In genomic region chr7:132318338-132319318, GRCh38 we compare ENCODE assay signal across 8 cellular contexts.
DNase-seq lines count a peak whose midpoint lies in the region; ATAC-seq lines count a peak whose summit lies in the region.

No MANE protein-coding gene starts in this region.

- CTCF ChIA-PET in activated CD4-positive, alpha-beta T cell treated with anti-CD3 and anti-CD28 coated beads for 36 hours (lab: Charles Lee) = interaction anchor here (0.6 to 3.3 kb wide), 17 partner anchors 8 to 1823 kb away, joined by 3 to 24 read pairs (median 3); no protein-coding TSS in a partner anchor

- peaks cover 35% of the 10 kb centered on the region for H3K27me3 Mint-ChIP-seq in activated CD4-positive, alpha-beta T cell treated with anti-CD3 and anti-CD28 coated beads for 36 hours

- peak overlapping the region; percentile 17 for H3K4me3 Mint-ChIP-seq in activated CD4-positive, alpha-beta T cell treated with anti-CD3 and anti-CD28 coated beads for 36 hours

- H3K9me3 Mint-ChIP-seq in activated CD4-positive, alpha-beta T cell treated with anti-CD3 and anti-CD28 coated beads for 36 hours (ENCODE audit: low read depth) = peaks cover 7% of the 10 kb centered on the region

- peak; percentile 50 to 64 for DNase-seq in AML-193 (lab: John Stamatoyannopoulos, UW)
- DNase-seq in NCI-H526 (lab: John Stamatoyannopoulos, UW) = peak; percentile 62 to 88
- peak; percentile 88 for DNase-seq in activated CD4-positive, alpha-beta T cell treated with anti-CD3 and anti-CD28 coated beads for 36 hours
- DNase-seq in cerebellum (ENCODE audit: low spot score) = peak; percentile 83
- peak; percentile 82 for DNase-seq in kidney tubule cell (ENCODE audit: low spot score)
- DNase-seq in stimulated activated CD4-positive, alpha-beta T cell treated with anti-CD3 and anti-CD28 coated beads, Interleukin-4, amount 100 ng/mL, for 1 hour = peak; percentile 79

- H3K36me3 Mint-ChIP-seq in activated CD4-positive, alpha-beta T cell treated with anti-CD3 and anti-CD28 coated beads for 36 hours (ENCODE audit: low read depth) = no peaks in the 10 kb centered on the region

- POLR2A ChIA-PET in activated CD4-positive, alpha-beta T cell treated with anti-CD3 and anti-CD28 coated beads for 36 hours (lab: Charles Lee) = interaction anchor here (1.0 kb wide), 1 partner anchor 262 kb away, joined by 3 read pairs; no protein-coding TSS in a partner anchor

- H3K4me1 Mint-ChIP-seq in activated CD4-positive, alpha-beta T cell treated with anti-CD3 and anti-CD28 coated beads for 36 hours = peaks cover 10% of the 10 kb centered on the region

- intact Hi-C loops in activated CD4-positive, alpha-beta T cell treated with anti-CD3 and anti-CD28 coated beads for 36 hours (cut with DNase I, micrococcal nuclease) = loop anchor here (1.0 to 5.0 kb wide), 4 partner anchors 262 to 1114 kb away; no protein-coding TSS in a partner anchor

- ATAC-seq in GM19035 (IDR thresholded peaks at IDR 0.05; ENCODE audit: unreplicated experiment) (peak; percentile 95), HG03469 (IDR thresholded peaks at IDR 0.05; ENCODE audit: unreplicated experiment) (peak; percentile 56)
- peak; percentile 95 for ATAC-seq in activated CD4-positive, alpha-beta T cell treated with anti-CD3 and anti-CD28 coated beads for 36 hours

- no peak overlapping the region for H3K27ac Mint-ChIP-seq in activated CD4-positive, alpha-beta T cell treated with anti-CD3 and anti-CD28 coated beads for 36 hours

Comparison
In these comparisons a context has a peak if more than half of its experiments do, and no peak if none do; other contexts are left out.
1. Peak in every context shown above with its lines: DNase-seq and ATAC-seq.